39 cellular contexts compared by ENCODE assay signal in genomic region chr9:94545940-94546339, GRCh38. TPM values are rescaled to one million over a fixed set of nuclear protein-coding genes. Genes with fewer than 3 reads are reported as not detected.
"Had no signal": no experiment of that assay in that cellular context is flagged by ENCODE, and none has a peak within 500 bp of the region (broad histone marks: within the 10 kb centered on the region; RNA-seq: fewer than 3 reads in every experiment).

No MANE protein-coding gene starts in this region.

- DNase-seq: Kasumi-1, MG63, MM.1S, MV-4-11, NCI-H1048, NCI-H1092, NCI-H1092 treated with DMSO at 0.1 percent for 48 hours, NCI-H1105, NCI-H1105 treated with DMSO at 0.1 percent for 48 hours, NCI-H1417, NCI-H1417 treated with DMSO at 0.1 percent for 48 hours, NCI-H1436, NCI-H1436 treated with DMSO at 0.1 percent for 48 hours, NCI-H146, NCI-H1694, NCI-H1694 treated with DMSO at 0.1 percent for 48 hours, NCI-H187, NCI-H187 treated with DMSO at 0.1 percent for 48 hours, NCI-H1930, NCI-H2029, NCI-H2029 treated with DMSO at 0.1 percent for 48 hours, NCI-H2081, NCI-H2081 treated with DMSO at 0.1 percent for 48 hours, NCI-H2107, NCI-H2171, NCI-H2171 treated with DMSO at 0.1 percent for 48 hours, NCI-H2227 treated with DMSO at 0.1 percent for 48 hours, NCI-H226, NCI-H345, NCI-H446, NCI-H446 treated with DMSO at 0.1 percent for 48 hours, NCI-H510A, NCI-H510A treated with DMSO at 0.1 percent for 48 hours, NCI-H524, NCI-H524 treated with DMSO at 0.1 percent for 48 hours had no signal

- H3K27me3 ChIP-seq: MG63 had no signal

- H3K9me3 ChIP-seq: MG63 had no signal

- H3K4me3 ChIP-seq: MG63 had no signal

RNA-seq across cellular contexts. Expression of gene PCAT7, which starts 8.9 kb away (rescaled TPM):
- total RNA-seq: LHCN-M2, MCF 10A had no signal

RNA-seq across cellular contexts. Expression of gene FBP2, which starts 47.7 kb away (rescaled TPM):
- total RNA-seq: LHCN-M2, M059J, MCF 10A, NCI-H460 had no signal
